Comparison of ENCODE assay signal across 9 cellular contexts in the genomic region with DNA sequence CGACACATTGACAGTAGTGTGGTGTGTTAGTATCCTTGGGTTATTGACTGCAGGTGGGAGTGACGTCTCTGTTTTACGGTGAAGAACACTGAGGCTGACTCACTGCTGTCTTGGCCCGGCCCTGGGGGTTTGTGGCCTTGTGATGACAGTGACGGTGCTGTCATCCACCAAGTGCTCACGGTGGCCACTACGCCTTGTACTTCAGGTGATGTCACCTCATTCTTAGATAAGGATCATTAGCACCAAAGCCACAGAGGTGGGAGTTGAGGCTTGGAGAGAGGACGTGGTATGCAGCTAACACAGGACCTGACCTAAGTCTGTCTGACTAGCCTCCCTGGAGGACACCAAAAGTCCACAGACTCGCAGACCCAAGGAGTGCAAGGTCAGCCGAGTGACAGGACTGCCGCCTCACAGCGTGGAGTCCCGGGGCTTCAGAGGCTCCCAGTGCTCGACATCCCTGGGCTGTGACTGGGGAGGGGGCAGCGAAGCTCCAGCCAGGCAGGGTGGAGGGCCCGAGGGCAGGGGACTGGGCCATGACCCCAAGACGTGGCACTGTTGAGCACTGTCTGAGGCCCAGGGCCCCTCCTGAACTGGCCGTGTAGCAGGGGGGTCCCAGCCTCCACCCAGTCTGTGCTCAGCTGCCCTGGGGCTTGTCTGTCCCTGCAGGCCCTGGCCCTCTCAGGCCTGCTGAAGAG. TPM values are rescaled to one million over a fixed set of nuclear protein-coding genes. Genes with fewer than 3 reads are reported as not detected.
DNase-seq lines count a peak whose midpoint lies in the region; ATAC-seq, FAIRE-seq and TF ChIP-seq lines count a peak whose summit lies in the region.
"Had no signal": no experiment of that assay in that cellular context is flagged by ENCODE, and none has a peak within 500 bp of the region (broad histone marks: within the 10 kb centered on the region; RNA-seq: fewer than 3 reads in every experiment).

No MANE protein-coding gene starts in this region.

- H3K4me2 ChIP-seq in BLaER1, result peak overlapping the region; percentile 70
- no peak overlapping the region for H3K4me2 ChIP-seq in neural progenitor cell

- TF ChIP-seq CTCF in neural progenitor cell (IDR thresholded peaks at IDR 0.05), result no peak

- H3K27me3 ChIP-seq in BLaER1 (no peaks in the 10 kb centered on the region), neural progenitor cell (no peaks in the 10 kb centered on the region)

- peaks cover 5% of the 10 kb centered on the region for H3K36me3 Mint-ChIP-seq in neural progenitor cell

- no peaks in the 10 kb centered on the region for H3K9me3 ChIP-seq in BLaER1
- H3K9me3 ChIP-seq in neural progenitor cell (ENCODE audit: low read depth), result no peaks in the 10 kb centered on the region

- H3K36me3 ChIP-seq in BLaER1 (no peaks in the 10 kb centered on the region), neural progenitor cell (no peaks in the 10 kb centered on the region)

- no peaks in the 10 kb centered on the region for H3K4me1 Mint-ChIP-seq in neural progenitor cell

- H3K4me1 ChIP-seq in BLaER1, result peaks cover 41% of the 10 kb centered on the region
- no peaks in the 10 kb centered on the region for H3K4me1 ChIP-seq in neural progenitor cell

- H3K9me3 Mint-ChIP-seq in neural progenitor cell, result no peaks in the 10 kb centered on the region

- H3K79me2 ChIP-seq in neural progenitor cell (ENCODE audit: low read depth), result no peaks in the 10 kb centered on the region

- H4K20me1 ChIP-seq in BLaER1, result no peaks in the 10 kb centered on the region
- H4K20me1 ChIP-seq in neural progenitor cell (ENCODE audit: low read depth), result no peaks in the 10 kb centered on the region

- peak; percentile 13 for DNase-seq in LoVo (ENCODE audit: low spot score)
- DNase-seq in activated effector memory CD4-positive, alpha-beta T cell treated with anti-CD3 and anti-CD28 coated beads, Interleukin-2, amount 50 U/mL, for 16 hours, result peak; percentile 74
- no peak for DNase-seq in neural progenitor cell (ENCODE audit: low spot score)
- no peak for DNase-seq in NCI-H1694 (lab: John Stamatoyannopoulos, UW)
- DNase-seq in HCEC 1CT, result no peak
- no peak for DNase-seq in H54 (ENCODE audit: insufficient read length, low spot score)
- DNase-seq: substantia nigra had no signal

- TF ChIP-seq POLR2A in H54 (IDR thresholded peaks at IDR 0.05; ENCODE audit: low read depth, low read length), result no peak

- H3K9ac ChIP-seq in BLaER1 (no peak overlapping the region), neural progenitor cell (no peak overlapping the region)

- H3K27ac ChIP-seq in BLaER1 (no peak overlapping the region), neural progenitor cell (no peak overlapping the region)

- H3F3A ChIP-seq in neural progenitor cell (ENCODE audit: low read depth), result no peaks in the 10 kb centered on the region

- no peak overlapping the region for H3K4me3 ChIP-seq in BLaER1
- no peak overlapping the region for H3K4me3 ChIP-seq in neural progenitor cell

- peaks cover 8% of the 10 kb centered on the region for H3K27me3 Mint-ChIP-seq in neural progenitor cell (ENCODE audit: insufficient read depth, low read depth)

- H2AFZ ChIP-seq in neural progenitor cell (replicated peaks), result no peak overlapping the region

- no peak overlapping the region for H3K4me3 Mint-ChIP-seq in neural progenitor cell

- no peak for ATAC-seq in HG03196 (IDR thresholded peaks at IDR 0.05; ENCODE audit: unreplicated experiment)

- no peak for FAIRE-seq in H54 (lab: Jason Lieb, UNC)

- peak overlapping the region; percentile 76 for H3K27ac Mint-ChIP-seq in neural progenitor cell

RNA-seq across cellular contexts. Expression of gene NAT10, which starts 56.5 kb away (rescaled TPM):
- 42.9 and 44.6 TPM in 2 replicates for total RNA-seq in neural progenitor cell (ENCODE audit: low replicate concordance)

Comparison
In these comparisons a context has a peak if more than half of its experiments do, and no peak if none do; other contexts are left out.
1. DNase-seq: peak in LoVo (single experiment) and activated effector memory CD4-positive, alpha-beta T cell treated with anti-CD3 and anti-CD28 coated beads, Interleukin-2, amount 50 U/mL, for 16 hours (single experiment); none in neural progenitor cell (single experiment), NCI-H1694 (single experiment), HCEC 1CT (single experiment) and H54 (single experiment).